ENCODE assay signal across 1 cellular context in the genomic region with DNA sequence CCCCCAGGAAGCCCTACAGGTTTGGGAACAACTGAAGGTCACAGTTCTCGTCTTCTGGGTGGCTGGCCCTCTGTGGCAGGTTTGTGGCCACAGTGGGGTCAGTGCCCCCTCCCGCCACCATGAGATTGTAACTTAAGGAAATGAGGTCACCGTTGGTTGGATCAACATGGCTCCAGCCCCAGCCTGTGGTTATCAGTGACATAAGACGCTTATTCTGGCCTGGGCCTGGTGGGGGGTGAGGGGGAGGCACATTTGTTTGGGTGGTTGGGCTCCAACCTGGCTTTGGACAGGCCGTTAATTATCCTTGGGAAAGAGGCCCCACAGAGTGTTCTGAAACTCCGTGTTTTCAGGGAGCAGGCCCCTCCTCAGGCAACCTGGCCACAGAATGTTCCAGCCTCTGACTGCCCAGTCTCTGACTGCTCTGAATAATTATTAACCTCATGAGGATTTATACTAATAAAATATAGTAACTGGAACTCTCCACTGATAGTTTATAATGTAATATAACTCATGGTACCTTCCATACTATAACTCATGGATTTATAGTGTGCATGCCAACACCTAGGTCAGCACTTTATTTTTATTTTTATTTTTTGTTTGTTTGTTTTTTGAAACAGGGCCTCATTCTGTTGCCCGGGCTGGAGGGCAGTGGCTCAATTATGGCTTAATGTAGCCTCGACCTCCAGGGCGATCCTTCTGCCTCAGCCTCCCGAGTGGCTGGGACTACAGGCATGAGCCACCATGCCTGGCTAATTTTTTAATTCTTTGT.
TF ChIP-seq lines count a peak whose summit lies in the region.

No MANE protein-coding gene starts in this region.

TF ChIP-seq in HEK293, 187 proteins besides CTCF, POLR2A, EP300 and RAD21 (continued from another document):
- TF ChIP-seq ZNF514 (tag by site-specific recombination; IDR thresholded peaks at IDR 0.05) (no peak), ZNF600 (tag by site-specific recombination; IDR thresholded peaks at IDR 0.05) (0 out of 2 replicates have a peak, but pooled peaks have one; percentile 25), ZNF302 (tag by site-specific recombination; IDR thresholded peaks at IDR 0.05; ENCODE audit: low read depth) (no peak), ZNF670 (tag by site-specific recombination; IDR thresholded peaks at IDR 0.05; ENCODE audit: low read depth) (no peak), ZNF133 (tag by site-specific recombination; IDR thresholded peaks at IDR 0.05) (peak; percentile 19; the same call in 1 of the 2 replicates), ZNF132 (tag by site-specific recombination; IDR thresholded peaks at IDR 0.05; ENCODE audit: borderline replicate concordance) (no peak), ZNF10 (tag by site-specific recombination; IDR thresholded peaks at IDR 0.05) (no peak), ZFHX2 (tag by site-specific recombination; conservative IDR thresholded peaks at IDR 0.05) (peak; percentile 80), ZNF660 (tag by site-specific recombination; IDR thresholded peaks at IDR 0.05) (peak; percentile 74), KLF7 (tag by site-specific recombination; IDR thresholded peaks at IDR 0.05; ENCODE audit: borderline replicate concordance) (no peak), ZNF19 (tag by site-specific recombination; IDR thresholded peaks at IDR 0.05; ENCODE audit: low read depth) (no peak), GLIS1 (tag by site-specific recombination; IDR thresholded peaks at IDR 0.05) (peak; percentile 99), ZEB2 (tag by site-specific recombination; IDR thresholded peaks at IDR 0.05) (peak; percentile 56), ZIC2 (tag by site-specific recombination; IDR thresholded peaks at IDR 0.05) (peak; percentile 93), ZNF701 (tag by site-specific recombination; IDR thresholded peaks at IDR 0.05) (no peak), RBAK (tag by site-specific recombination; IDR thresholded peaks at IDR 0.05) (no peak), GLIS2 (tag by site-specific recombination; IDR thresholded peaks at IDR 0.05) (peak; percentile 69), SP7 (tag by site-specific recombination; IDR thresholded peaks at IDR 0.05) (peak; percentile 88), ZNF416 (tag by site-specific recombination; IDR thresholded peaks at IDR 0.05) (no peak), OVOL3 (tag by site-specific recombination; IDR thresholded peaks at IDR 0.05) (no peak), ZNF596 (tag by site-specific recombination; IDR thresholded peaks at IDR 0.05) (no peak), ZNF24 (tag by site-specific recombination; IDR thresholded peaks at IDR 0.05) (0 out of 2 replicates have a peak, but pooled peaks have one; percentile 31), ZFP69B (tag by site-specific recombination; IDR thresholded peaks at IDR 0.05) (peak; percentile 60; the same call in 1 of the 2 replicates), ZNF391 (tag by site-specific recombination; IDR thresholded peaks at IDR 0.05; ENCODE audit: borderline replicate concordance, low read depth) (no peak), SCRT2 (tag by site-specific recombination; IDR thresholded peaks at IDR 0.05) (0 out of 2 replicates have a peak, but pooled peaks have one; percentile 27), KLF8 (tag by site-specific recombination; IDR thresholded peaks at IDR 0.05) (no peak), ZFP3 (tag by site-specific recombination; IDR thresholded peaks at IDR 0.05; ENCODE audit: low read depth) (no peak), HOXD13 (CRISPR knock-in tag; IDR thresholded peaks at IDR 0.05; ENCODE audit: borderline replicate concordance) (no peak)
- TF ChIP-seq, protein P1, sequence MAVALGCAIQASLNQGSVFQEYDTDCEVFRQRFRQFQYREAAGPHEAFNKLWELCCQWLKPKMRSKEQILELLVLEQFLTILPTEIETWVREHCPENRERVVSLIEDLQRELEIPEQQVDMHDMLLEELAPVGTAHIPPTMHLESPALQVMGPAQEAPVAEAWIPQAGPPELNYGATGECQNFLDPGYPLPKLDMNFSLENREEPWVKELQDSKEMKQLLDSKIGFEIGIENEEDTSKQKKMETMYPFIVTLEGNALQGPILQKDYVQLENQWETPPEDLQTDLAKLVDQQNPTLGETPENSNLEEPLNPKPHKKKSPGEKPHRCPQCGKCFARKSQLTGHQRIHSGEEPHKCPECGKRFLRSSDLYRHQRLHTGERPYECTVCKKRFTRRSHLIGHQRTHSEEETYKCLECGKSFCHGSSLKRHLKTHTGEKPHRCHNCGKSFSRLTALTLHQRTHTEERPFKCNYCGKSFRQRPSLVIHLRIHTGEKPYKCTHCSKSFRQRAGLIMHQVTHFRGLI (tag by site-specific recombination; IDR thresholded peaks at IDR 0.05) = peak; percentile 99
- TF ChIP-seq, protein P2, sequence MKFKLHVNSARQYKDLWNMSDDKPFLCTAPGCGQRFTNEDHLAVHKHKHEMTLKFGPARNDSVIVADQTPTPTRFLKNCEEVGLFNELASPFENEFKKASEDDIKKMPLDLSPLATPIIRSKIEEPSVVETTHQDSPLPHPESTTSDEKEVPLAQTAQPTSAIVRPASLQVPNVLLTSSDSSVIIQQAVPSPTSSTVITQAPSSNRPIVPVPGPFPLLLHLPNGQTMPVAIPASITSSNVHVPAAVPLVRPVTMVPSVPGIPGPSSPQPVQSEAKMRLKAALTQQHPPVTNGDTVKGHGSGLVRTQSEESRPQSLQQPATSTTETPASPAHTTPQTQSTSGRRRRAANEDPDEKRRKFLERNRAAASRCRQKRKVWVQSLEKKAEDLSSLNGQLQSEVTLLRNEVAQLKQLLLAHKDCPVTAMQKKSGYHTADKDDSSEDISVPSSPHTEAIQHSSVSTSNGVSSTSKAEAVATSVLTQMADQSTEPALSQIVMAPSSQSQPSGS (tag by site-specific recombination; IDR thresholded peaks at IDR 0.05; ENCODE audit: low read depth) = peak; percentile 83
- TF ChIP-seq, protein P3, sequence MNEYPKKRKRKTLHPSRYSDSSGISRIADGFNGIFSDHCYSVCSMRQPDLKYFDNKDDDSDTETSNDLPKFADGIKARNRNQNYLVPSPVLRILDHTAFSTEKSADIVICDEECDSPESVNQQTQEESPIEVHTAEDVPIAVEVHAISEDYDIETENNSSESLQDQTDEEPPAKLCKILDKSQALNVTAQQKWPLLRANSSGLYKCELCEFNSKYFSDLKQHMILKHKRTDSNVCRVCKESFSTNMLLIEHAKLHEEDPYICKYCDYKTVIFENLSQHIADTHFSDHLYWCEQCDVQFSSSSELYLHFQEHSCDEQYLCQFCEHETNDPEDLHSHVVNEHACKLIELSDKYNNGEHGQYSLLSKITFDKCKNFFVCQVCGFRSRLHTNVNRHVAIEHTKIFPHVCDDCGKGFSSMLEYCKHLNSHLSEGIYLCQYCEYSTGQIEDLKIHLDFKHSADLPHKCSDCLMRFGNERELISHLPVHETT (tag by site-specific recombination; IDR thresholded peaks at IDR 0.05) = peak; percentile 42; the same call in 1 of the 2 replicates
- TF ChIP-seq, protein P4, sequence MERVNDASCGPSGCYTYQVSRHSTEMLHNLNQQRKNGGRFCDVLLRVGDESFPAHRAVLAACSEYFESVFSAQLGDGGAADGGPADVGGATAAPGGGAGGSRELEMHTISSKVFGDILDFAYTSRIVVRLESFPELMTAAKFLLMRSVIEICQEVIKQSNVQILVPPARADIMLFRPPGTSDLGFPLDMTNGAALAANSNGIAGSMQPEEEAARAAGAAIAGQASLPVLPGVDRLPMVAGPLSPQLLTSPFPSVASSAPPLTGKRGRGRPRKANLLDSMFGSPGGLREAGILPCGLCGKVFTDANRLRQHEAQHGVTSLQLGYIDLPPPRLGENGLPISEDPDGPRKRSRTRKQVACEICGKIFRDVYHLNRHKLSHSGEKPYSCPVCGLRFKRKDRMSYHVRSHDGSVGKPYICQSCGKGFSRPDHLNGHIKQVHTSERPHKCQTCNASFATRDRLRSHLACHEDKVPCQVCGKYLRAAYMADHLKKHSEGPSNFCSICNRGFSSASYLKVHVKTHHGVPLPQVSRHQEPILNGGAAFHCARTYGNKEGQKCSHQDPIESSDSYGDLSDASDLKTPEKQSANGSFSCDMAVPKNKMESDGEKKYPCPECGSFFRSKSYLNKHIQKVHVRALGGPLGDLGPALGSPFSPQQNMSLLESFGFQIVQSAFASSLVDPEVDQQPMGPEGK (tag by site-specific recombination; IDR thresholded peaks at IDR 0.05) = peak; percentile 72
- TF ChIP-seq, protein P5, sequence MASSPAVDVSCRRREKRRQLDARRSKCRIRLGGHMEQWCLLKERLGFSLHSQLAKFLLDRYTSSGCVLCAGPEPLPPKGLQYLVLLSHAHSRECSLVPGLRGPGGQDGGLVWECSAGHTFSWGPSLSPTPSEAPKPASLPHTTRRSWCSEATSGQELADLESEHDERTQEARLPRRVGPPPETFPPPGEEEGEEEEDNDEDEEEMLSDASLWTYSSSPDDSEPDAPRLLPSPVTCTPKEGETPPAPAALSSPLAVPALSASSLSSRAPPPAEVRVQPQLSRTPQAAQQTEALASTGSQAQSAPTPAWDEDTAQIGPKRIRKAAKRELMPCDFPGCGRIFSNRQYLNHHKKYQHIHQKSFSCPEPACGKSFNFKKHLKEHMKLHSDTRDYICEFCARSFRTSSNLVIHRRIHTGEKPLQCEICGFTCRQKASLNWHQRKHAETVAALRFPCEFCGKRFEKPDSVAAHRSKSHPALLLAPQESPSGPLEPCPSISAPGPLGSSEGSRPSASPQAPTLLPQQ (tag by site-specific recombination; IDR thresholded peaks at IDR 0.05) = peak; percentile 67; the same call in 1 of the 2 replicates
- TF ChIP-seq, protein P6, sequence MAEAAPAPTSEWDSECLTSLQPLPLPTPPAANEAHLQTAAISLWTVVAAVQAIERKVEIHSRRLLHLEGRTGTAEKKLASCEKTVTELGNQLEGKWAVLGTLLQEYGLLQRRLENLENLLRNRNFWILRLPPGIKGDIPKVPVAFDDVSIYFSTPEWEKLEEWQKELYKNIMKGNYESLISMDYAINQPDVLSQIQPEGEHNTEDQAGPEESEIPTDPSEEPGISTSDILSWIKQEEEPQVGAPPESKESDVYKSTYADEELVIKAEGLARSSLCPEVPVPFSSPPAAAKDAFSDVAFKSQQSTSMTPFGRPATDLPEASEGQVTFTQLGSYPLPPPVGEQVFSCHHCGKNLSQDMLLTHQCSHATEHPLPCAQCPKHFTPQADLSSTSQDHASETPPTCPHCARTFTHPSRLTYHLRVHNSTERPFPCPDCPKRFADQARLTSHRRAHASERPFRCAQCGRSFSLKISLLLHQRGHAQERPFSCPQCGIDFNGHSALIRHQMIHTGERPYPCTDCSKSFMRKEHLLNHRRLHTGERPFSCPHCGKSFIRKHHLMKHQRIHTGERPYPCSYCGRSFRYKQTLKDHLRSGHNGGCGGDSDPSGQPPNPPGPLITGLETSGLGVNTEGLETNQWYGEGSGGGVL (tag by site-specific recombination; IDR thresholded peaks at IDR 0.05) = peak; percentile 93
- TF ChIP-seq, protein P7, sequence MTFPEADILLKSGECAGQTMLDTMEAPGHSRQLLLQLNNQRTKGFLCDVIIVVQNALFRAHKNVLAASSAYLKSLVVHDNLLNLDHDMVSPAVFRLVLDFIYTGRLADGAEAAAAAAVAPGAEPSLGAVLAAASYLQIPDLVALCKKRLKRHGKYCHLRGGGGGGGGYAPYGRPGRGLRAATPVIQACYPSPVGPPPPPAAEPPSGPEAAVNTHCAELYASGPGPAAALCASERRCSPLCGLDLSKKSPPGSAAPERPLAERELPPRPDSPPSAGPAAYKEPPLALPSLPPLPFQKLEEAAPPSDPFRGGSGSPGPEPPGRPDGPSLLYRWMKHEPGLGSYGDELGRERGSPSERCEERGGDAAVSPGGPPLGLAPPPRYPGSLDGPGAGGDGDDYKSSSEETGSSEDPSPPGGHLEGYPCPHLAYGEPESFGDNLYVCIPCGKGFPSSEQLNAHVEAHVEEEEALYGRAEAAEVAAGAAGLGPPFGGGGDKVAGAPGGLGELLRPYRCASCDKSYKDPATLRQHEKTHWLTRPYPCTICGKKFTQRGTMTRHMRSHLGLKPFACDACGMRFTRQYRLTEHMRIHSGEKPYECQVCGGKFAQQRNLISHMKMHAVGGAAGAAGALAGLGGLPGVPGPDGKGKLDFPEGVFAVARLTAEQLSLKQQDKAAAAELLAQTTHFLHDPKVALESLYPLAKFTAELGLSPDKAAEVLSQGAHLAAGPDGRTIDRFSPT (tag by site-specific recombination; IDR thresholded peaks at IDR 0.05) = 0 out of 2 replicates have a peak, but pooled peaks have one; percentile 48
